ENCODE assay signal across 9 cellular contexts in genomic region chr17:76147211-76148014, GRCh38. TPM values are rescaled to one million over a fixed set of nuclear protein-coding genes. Genes with fewer than 3 reads are reported as not detected.
DNase-seq lines count a peak whose midpoint lies in the region; ATAC-seq, FAIRE-seq and TF ChIP-seq lines count a peak whose summit lies in the region.
"Had no signal": no experiment of that assay in that cellular context is flagged by ENCODE, and none has a peak within 500 bp of the region (broad histone marks: within the 10 kb centered on the region; RNA-seq: fewer than 3 reads in every experiment).

No MANE protein-coding gene starts in this region.

- no peak for ATAC-seq in gastrocnemius medialis

- H3K9me2 ChIP-seq in OCI-LY7 (ENCODE audit: insufficient read depth, low read length): no peaks in the 10 kb centered on the region

- H3K9me1 ChIP-seq in endothelial cell of umbilical vein (replicated peaks; ENCODE audit: control insufficient read depth, extremely low read depth, insufficient read depth, low read length): no peaks in the 10 kb centered on the region

- H3K27me3 ChIP-seq in A673 (replicated peaks; ENCODE audit: insufficient read depth, low read depth, low read length, poor library complexity) (no peaks in the 10 kb centered on the region), endothelial cell of umbilical vein (ENCODE audit: control insufficient read depth in 2 of 2, insufficient read depth in 2 of 2, low read length in 2 of 2) (peaks cover 0 to 2% of the 10 kb centered on the region in 2 experiments), gastrocnemius medialis (no peaks in the 10 kb centered on the region)

- intact Hi-C loops in A673 (cut with micrococcal nuclease; ENCODE audit: unreplicated experiment) (no loop called here), OCI-LY7 (cut with micrococcal nuclease; ENCODE audit: unreplicated experiment) (no loop called here), endothelial cell of umbilical vein (cut with micrococcal nuclease) (loop anchor here (1.0 kb wide), 1 partner anchor 26 kb away; no protein-coding TSS in a partner anchor), gastrocnemius medialis (cut with DNase I; ENCODE audit: low total_unique reads) (no loop called here)

- TF ChIP-seq POLR2A in endothelial cell of umbilical vein (IDR thresholded peaks at IDR 0.05; ENCODE audit: low read depth, low read length) (no peak), gastrocnemius medialis (IDR thresholded peaks at IDR 0.05) (no peak)

- H3K4me2 ChIP-seq in OCI-LY7 (ENCODE audit: low read length) (no peak overlapping the region), endothelial cell of umbilical vein (ENCODE audit: insufficient read depth, low read length) (no peak overlapping the region)

- H3K79me2 ChIP-seq in OCI-LY7 (ENCODE audit: insufficient read depth, low read depth, low read length) (no peaks in the 10 kb centered on the region), endothelial cell of umbilical vein (ENCODE audit: control insufficient read depth, insufficient read depth, low read length) (no peaks in the 10 kb centered on the region)

- H3K4me3 ChIP-seq in A673 (ENCODE audit: low read depth, low read length, poor library complexity, severe bottlenecking) (no peak overlapping the region), OCI-LY7 (ENCODE audit: low read depth, low read length, poor library complexity, severe bottlenecking) (no peak overlapping the region), endothelial cell of umbilical vein (replicated peaks in 1 of 3; ENCODE audit: insufficient read depth in 1 of 3, low read depth in 1 of 3, low read length in 3 of 3) (no peak overlapping the region), gastrocnemius medialis (no peak overlapping the region)

- dilution Hi-C loops in endothelial cell of umbilical vein (cut with MboI; ENCODE audit: extremely low pct_ligation_motif_present, low sequenced_read_pairs): no loop called here

- CTCF ChIA-PET in A673 (lab: Charles Lee) (no interaction called here), OCI-LY7 (lab: Charles Lee; ENCODE audit: unreplicated experiment) (no interaction called here), endothelial cell of umbilical vein (lab: Charles Lee) (interaction anchor here (1.1 to 1.5 kb wide), 2 partner anchors 26 to 34 kb away, joined by 4 to 5 read pairs; no protein-coding TSS in a partner anchor)

- no peak overlapping the region for H3K9ac ChIP-seq in endothelial cell of umbilical vein (replicated peaks; ENCODE audit: extremely low read depth, insufficient read depth, low read length)

- DNase-seq in A673 (ENCODE audit: low spot score): peak; percentile 69
- DNase-seq in EH (ENCODE audit: low read depth): peak; percentile 39
- DNase-seq in OCI-LY7 (ENCODE audit: low spot score): peak; percentile 41
- DNase-seq in endothelial cell of umbilical vein (ENCODE audit: low read depth, low spot score): peak; percentile 27
- no peak for DNase-seq in gastrocnemius medialis
- no peak for DNase-seq in UCSD-AML1 (lab: John Stamatoyannopoulos, UW; ENCODE audit: unreplicated experiment)
- no peak for DNase-seq in NK-92 (lab: John Stamatoyannopoulos, UW; ENCODE audit: unreplicated experiment)
- DNase-seq in stimulated activated CD4-positive, alpha-beta T cell treated with anti-CD3 and anti-CD28 coated beads, Interleukin-2, amount 100 ng/mL, for 48 hours: no peak

- H2AFZ ChIP-seq in OCI-LY7 (ENCODE audit: low read length): no peak overlapping the region
- H2AFZ ChIP-seq in endothelial cell of umbilical vein (ENCODE audit: low read depth, low read length): no peak overlapping the region

- peak; percentile 84 for FAIRE-seq in endothelial cell of umbilical vein (lab: Jason Lieb, UNC)

- in situ Hi-C loops in gastrocnemius medialis (cut with MboI; ENCODE audit: low sequenced_read_pairs in 4 of 4): no loop called here

- H3K9me3 ChIP-seq in A673 (ENCODE audit: low read depth, low read length, poor library complexity, severe bottlenecking) (no peaks in the 10 kb centered on the region), OCI-LY7 (ENCODE audit: low read length) (no peaks in the 10 kb centered on the region), endothelial cell of umbilical vein (replicated peaks; ENCODE audit: control insufficient read depth, insufficient read depth, low read length) (no peaks in the 10 kb centered on the region), gastrocnemius medialis (no peaks in the 10 kb centered on the region)

- H3K4me1 ChIP-seq in A673 (ENCODE audit: insufficient read depth, low read length, poor library complexity, severe bottlenecking) (peaks cover 42% of the 10 kb centered on the region), OCI-LY7 (ENCODE audit: insufficient read depth, low read length, poor library complexity, severe bottlenecking) (peaks cover 64% of the 10 kb centered on the region), endothelial cell of umbilical vein (ENCODE audit: control insufficient read depth, extremely low read depth, insufficient read depth, low read length) (peaks cover 15% of the 10 kb centered on the region), gastrocnemius medialis (peaks cover 0 to 3% of the 10 kb centered on the region in 2 donors)

- H3K36me3 ChIP-seq in A673 (ENCODE audit: insufficient read depth, low read length, poor library complexity, severe bottlenecking) (no peaks in the 10 kb centered on the region), OCI-LY7 (ENCODE audit: insufficient read depth, low read length) (no peaks in the 10 kb centered on the region), endothelial cell of umbilical vein (ENCODE audit: control insufficient read depth in 2 of 2, extremely low read depth in 1 of 2, insufficient read depth in 2 of 2, low read length in 2 of 2) (no peaks in the 10 kb centered on the region), gastrocnemius medialis (peaks cover 0 to 27% of the 10 kb centered on the region in 2 donors)

- BruUV-seq in A673 (replicated peaks; lab: Mats Ljungman, UMichigan) (no TSS peak), OCI-LY7 (replicated peaks; lab: Mats Ljungman, UMichigan) (no TSS peak), endothelial cell of umbilical vein (replicated peaks; lab: Mats Ljungman, UMichigan) (no TSS peak)

- H3K27ac ChIP-seq in A673 (ENCODE audit: low read depth, low read length, poor library complexity, severe bottlenecking): no peak overlapping the region
- H3K27ac ChIP-seq in OCI-LY7 (ENCODE audit: low read depth, low read length, poor library complexity, severe bottlenecking): peak overlapping the region; percentile 70
- H3K27ac ChIP-seq in endothelial cell of umbilical vein (ENCODE audit: insufficient read depth, low read depth, low read length): no peak overlapping the region
- H3K27ac ChIP-seq in gastrocnemius medialis: no peak overlapping the region
- H3K27ac ChIP-seq: epithelial cell of prostate had no signal

- TF ChIP-seq CTCF in A673 (conservative IDR thresholded peaks at IDR 0.05; ENCODE audit: low read depth, low read length) (peak; percentile 67), OCI-LY7 (conservative IDR thresholded peaks at IDR 0.05; ENCODE audit: low read length) (peak; percentile 90), endothelial cell of umbilical vein (IDR thresholded peaks at IDR 0.05; ENCODE audit: extremely low read depth in 1 of 2, insufficient read depth in 1 of 2, low read depth in 1 of 2, low read length in 2 of 2) (peak; percentile 24 to 43), gastrocnemius medialis (IDR thresholded peaks at IDR 0.05 in 4 of 5, conservative IDR thresholded peaks at IDR 0.05 in 1 of 5) (peak in 4 of 5 experiments; percentile 34 to 45 (median 35))

- H4K20me1 ChIP-seq in OCI-LY7 (ENCODE audit: insufficient read depth, low read length): no peaks in the 10 kb centered on the region
- no peaks in the 10 kb centered on the region for H4K20me1 ChIP-seq in endothelial cell of umbilical vein (replicated peaks; ENCODE audit: control insufficient read depth, extremely low read depth, insufficient read depth, low read length)

- POLR2A ChIA-PET in A673 (lab: Charles Lee; ENCODE audit: low non-redundant PET) (no interaction called here), OCI-LY7 (lab: Charles Lee) (interaction anchor here (0.7 to 1.6 kb wide), 3 partner anchors 13 to 125 kb away, joined by 3 to 9 read pairs (median 6); no protein-coding TSS in a partner anchor), endothelial cell of umbilical vein (lab: Charles Lee) (no interaction called here)

TF ChIP-seq in endothelial cell of umbilical vein, 7 proteins besides CTCF, POLR2A, EP300 and RAD21 (continues in another document):
- TF ChIP-seq FOS (IDR thresholded peaks at IDR 0.05; ENCODE audit: borderline replicate concordance, insufficient read depth, low read length): no peak
- TF ChIP-seq MAX (IDR thresholded peaks at IDR 0.05; ENCODE audit: insufficient read depth, insufficient read length): no peak
- TF ChIP-seq GATA2 (IDR thresholded peaks at IDR 0.05; ENCODE audit: insufficient read depth, insufficient read length, low read depth, low read length): no peak

RNA-seq across cellular contexts. Expression of gene FOXJ1, which starts 6.4 kb away (rescaled TPM):
- 0.17 and 0.20 TPM in 2 replicates for total RNA-seq in A673 (2021)
- not detected in 2 replicates for total RNA-seq in OCI-LY7 (2014; rRNA removed; shearing (Covaris generic))
- not detected in 2 replicates for total RNA-seq in OCI-LY7 (2022)
- not detected in 2 replicates for total RNA-seq in endothelial cell of umbilical vein
- polyA plus RNA-seq in endothelial cell of umbilical vein: not detected in 2 replicates
- not detected in 2 replicates for polyA plus RNA-seq in endothelial cell of umbilical vein (2011; cell fraction: cytosol; rRNA removed)
- polyA plus RNA-seq in endothelial cell of umbilical vein (2011; cell fraction: nucleus; rRNA removed): not detected in 2 replicates
- not detected in 2 replicates for polyA plus RNA-seq in endothelial cell of umbilical vein (2012)
- polyA minus RNA-seq in endothelial cell of umbilical vein: not detected in 2 replicates
- not detected for polyA minus RNA-seq in endothelial cell of umbilical vein (2011; cell fraction: cytosol; rRNA and poly(A)+ RNA removed)
- not detected in 2 replicates for polyA minus RNA-seq in endothelial cell of umbilical vein (2011; cell fraction: nucleus; rRNA and poly(A)+ RNA removed)
- under 1 TPM in 2 of 4 donors, not detected in 2; 0.16 to 0.62 TPM for total RNA-seq in gastrocnemius medialis

RNA-seq across cellular contexts. Expression of gene EXOC7, which starts 43.8 kb away (rescaled TPM):
- total RNA-seq in A673 (2021): 115 and 117 TPM in 2 replicates
- 118 and 122 TPM in 2 replicates for total RNA-seq in OCI-LY7 (2014; rRNA removed; shearing (Covaris generic))
- total RNA-seq in OCI-LY7 (2022): 173 and 175 TPM in 2 replicates
- total RNA-seq in endothelial cell of umbilical vein: 122 and 137 TPM in 2 replicates
- 91.5 and 104 TPM in 2 replicates for polyA plus RNA-seq in endothelial cell of umbilical vein
- 75.7 and 77.3 TPM in 2 replicates for polyA plus RNA-seq in endothelial cell of umbilical vein (2011; cell fraction: cytosol; rRNA removed)
- 211 and 239 TPM in 2 replicates for polyA plus RNA-seq in endothelial cell of umbilical vein (2011; cell fraction: nucleus; rRNA removed)
- polyA plus RNA-seq in endothelial cell of umbilical vein (2012): 127 and 145 TPM in 2 replicates
- polyA minus RNA-seq in endothelial cell of umbilical vein: 135 and 149 TPM in 2 replicates
- 57.0 TPM for polyA minus RNA-seq in endothelial cell of umbilical vein (2011; cell fraction: cytosol; rRNA and poly(A)+ RNA removed)
- polyA minus RNA-seq in endothelial cell of umbilical vein (2011; cell fraction: nucleus; rRNA and poly(A)+ RNA removed): 89.1 and 93.6 TPM in 2 replicates
- total RNA-seq in gastrocnemius medialis: 10 to 100 TPM; 49.5 to 70.7 (median 53.9) TPM

Comparison
In these comparisons a context has a peak if more than half of its experiments do, and no peak if none do; other contexts are left out.
1. DNase-seq: peak in A673 (single experiment), EH (single experiment), OCI-LY7 (single experiment) and endothelial cell of umbilical vein (single experiment); none in gastrocnemius medialis (0 of 2), UCSD-AML1 (single experiment), NK-92 (single experiment) and stimulated activated CD4-positive, alpha-beta T cell treated with anti-CD3 and anti-CD28 coated beads, Interleukin-2, amount 100 ng/mL, for 48 hours (0 of 2).
2. CTCF ChIP-seq: peak in every context shown above with its lines; median percentile 90 in OCI-LY7; 67 in A673; 35 in gastrocnemius medialis; 34 in endothelial cell of umbilical vein.